8 cellular contexts compared by ENCODE assay signal in genomic region chr4:113094802-113095201, GRCh38. TPM values are rescaled to one million over a fixed set of nuclear protein-coding genes. Genes with fewer than 3 reads are reported as not detected.
DNase-seq lines count a peak whose midpoint lies in the region; ATAC-seq and TF ChIP-seq lines count a peak whose summit lies in the region.

No MANE protein-coding gene starts in this region.

- H3K4me3 Mint-ChIP-seq in CD4-positive, alpha-beta T cell, result no peak overlapping the region

- peaks cover 5% of the 10 kb centered on the region for H3K27me3 Mint-ChIP-seq in CD4-positive, alpha-beta T cell

- no peaks in the 10 kb centered on the region for H3K79me2 ChIP-seq in PC-3 (ENCODE audit: low read length)

- no peaks in the 10 kb centered on the region for H3K4me1 Mint-ChIP-seq in CD4-positive, alpha-beta T cell (ENCODE audit: low read depth)

- intact Hi-C loops in PC-3 (cut with micrococcal nuclease), result loop anchor here (2.0 to 10.0 kb wide), 6 partner anchors 88 to 460 kb away; partner anchors contain the start of genes LARP7 and ZGRF1
- intact Hi-C loops in CD4-positive, alpha-beta T cell (cut with DNase I, micrococcal nuclease), result no loop called here

- H3K36me3 ChIP-seq in PC-3 (ENCODE audit: low read depth, low read length), result no peaks in the 10 kb centered on the region; the same call in 1 of the 2 replicates

- BruUV-seq in PC-3 (replicated peaks; lab: Mats Ljungman, UMichigan), result no TSS peak

- no peaks in the 10 kb centered on the region for H3K4me1 ChIP-seq in PC-3 (ENCODE audit: insufficient read depth, low read length)

- H3K9me2 ChIP-seq in PC-3 (replicated peaks; ENCODE audit: low read length), result no peaks in the 10 kb centered on the region

- POLR2A ChIA-PET in PC-3 (lab: Charles Lee; ENCODE audit: unreplicated experiment), result no interaction called here
- POLR2A ChIA-PET in CD4-positive, alpha-beta T cell (lab: Charles Lee), result no interaction called here

- H3K4me3 ChIP-seq in PC-3 (ENCODE audit: low read length) (no peak overlapping the region), fibroblast of the aortic adventitia (ENCODE audit: low read depth, low read length) (no peak overlapping the region)

- no peak overlapping the region for H3K27ac ChIP-seq in PC-3 (ENCODE audit: low read length)
- H3K27ac ChIP-seq in CD4-positive, alpha-beta T cell (ENCODE audit: low read depth, low read length), result no peak overlapping the region

- ATAC-seq in GM18858 (IDR thresholded peaks at IDR 0.05; ENCODE audit: unreplicated experiment), result peak; percentile 44
- ATAC-seq in PC-3, result no peak
- no peak for ATAC-seq in GM21619 (IDR thresholded peaks at IDR 0.05; ENCODE audit: unreplicated experiment)
- no peak for ATAC-seq in omental fat pad (ENCODE audit: low FRiP score)
- no peak for ATAC-seq in CD4-positive, alpha-beta T cell (ENCODE audit: poor library complexity)

- no peaks in the 10 kb centered on the region for H3K36me3 Mint-ChIP-seq in CD4-positive, alpha-beta T cell (ENCODE audit: low read depth)

- peak; percentile 15 for DNase-seq in ACHN
- DNase-seq in PC-3, result peak; percentile 30
- peak; percentile 26 for DNase-seq in fibroblast of the aortic adventitia (ENCODE audit: low read depth)
- no peak for DNase-seq in activated CD4-positive, alpha-beta T cell treated with anti-CD3 and anti-CD28 coated beads for 4 hours
- no peak for DNase-seq in omental fat pad (ENCODE audit: low spot score)
- no peak for DNase-seq in CD4-positive, alpha-beta T cell

- no peaks in the 10 kb centered on the region for H3K9me3 ChIP-seq in PC-3 (ENCODE audit: low read length)
- no peaks in the 10 kb centered on the region for H3K9me3 ChIP-seq in CD4-positive, alpha-beta T cell (ENCODE audit: control insufficient read depth, low read length)

- in situ Hi-C loops in ACHN (cut with HindIII; ENCODE audit: low pct_ligation_motif_present, low pct_unique_long_range_greater_than_20kb, low sequenced_read_pairs), result no loop called here

- H4K20me1 ChIP-seq in PC-3 (ENCODE audit: low read length), result no peaks in the 10 kb centered on the region

- CTCF ChIA-PET in PC-3 (lab: Charles Lee), result interaction anchor here (0.6 kb wide), 1 partner anchor 143 kb away, joined by 3 read pairs; no protein-coding TSS in a partner anchor
- CTCF ChIA-PET in CD4-positive, alpha-beta T cell (lab: Charles Lee), result no interaction called here

- no peak overlapping the region for H3K9ac ChIP-seq in PC-3 (ENCODE audit: low read length)

- no peaks in the 10 kb centered on the region for H3F3A ChIP-seq in PC-3 (ENCODE audit: low read length, unreplicated experiment)

- no peak overlapping the region for H3K27ac Mint-ChIP-seq in CD4-positive, alpha-beta T cell

- H3K9me3 Mint-ChIP-seq in CD4-positive, alpha-beta T cell, result no peaks in the 10 kb centered on the region

- no peak overlapping the region for H3K4me2 ChIP-seq in PC-3 (ENCODE audit: low read length)

- H3K27me3 ChIP-seq in PC-3 (ENCODE audit: low read length), result peaks cover 3% of the 10 kb centered on the region; the same call in 1 of the 2 replicates
- H3K27me3 ChIP-seq in CD4-positive, alpha-beta T cell (ENCODE audit: control insufficient read depth, insufficient read depth, low read length), result no peaks in the 10 kb centered on the region

- no peak overlapping the region for H2AFZ ChIP-seq in PC-3 (ENCODE audit: low read length)

- TF ChIP-seq CTCF in PC-3 (conservative IDR thresholded peaks at IDR 0.05; ENCODE audit: low read depth, low read length) (peak; percentile 83), fibroblast of the aortic adventitia (IDR thresholded peaks at IDR 0.05; ENCODE audit: insufficient read depth, low read length) (peak; percentile 65), omental fat pad (IDR thresholded peaks at IDR 0.05) (no peak)
- no peak for TF ChIP-seq CTCF in CD4-positive, alpha-beta T cell (IDR thresholded peaks at IDR 0.05)

RNA-seq across cellular contexts. Expression of gene ANK2, which starts 45.3 kb away (rescaled TPM):
- total RNA-seq in PC-3 (2014; rRNA removed) (1.4 and 1.8 TPM in 2 replicates), fibroblast of the aortic adventitia (ENCODE audit: low replicate concordance) (190 and 200 TPM in 2 replicates), omental fat pad (100 to 1,000 TPM in 1 of 4 donors, 10 to 100 TPM in 3; 51.4 to 200 (median 84.9) TPM)
- total RNA-seq in CD4-positive, alpha-beta T cell, result under 1 TPM in 1 of 2 experiments, not detected in 1; 0.36 TPM

Comparison
In these comparisons a context has a peak if more than half of its experiments do, and no peak if none do; other contexts are left out.
1. DNase-seq: peak in ACHN (single experiment), PC-3 (single experiment) and fibroblast of the aortic adventitia (single experiment); none in activated CD4-positive, alpha-beta T cell treated with anti-CD3 and anti-CD28 coated beads for 4 hours (0 of 2), omental fat pad (single experiment) and CD4-positive, alpha-beta T cell (0 of 10).
2. CTCF ChIP-seq: peak in PC-3 (single experiment) and fibroblast of the aortic adventitia (single experiment); none in omental fat pad (0 of 3) and CD4-positive, alpha-beta T cell (single experiment).
3. RNA of gene ANK2, which starts 45.3 kb away (total RNA-seq): 190 to 200 TPM in fibroblast of the aortic adventitia and 51.4 to 200 TPM in omental fat pad; 1.4 to 1.8 TPM in PC-3 and 0.36 TPM in CD4-positive, alpha-beta T cell; every median in the first group is over 10 times any median in the second.